In genomic region chr13:108455320-108455719, GRCh38 we compare ENCODE assay signal across 30 cellular contexts.
A peak's percentile ranks its signal among the peaks of the same experiment; 100 is the strongest.
DNase-seq lines count a peak whose midpoint lies in the region; ATAC-seq, FAIRE-seq and TF ChIP-seq lines count a peak whose summit lies in the region.
"Had no signal": no experiment of that assay in that cellular context is flagged by ENCODE, and none has a peak within 500 bp of the region (broad histone marks: within the 10 kb centered on the region; RNA-seq: fewer than 3 reads in every experiment).

No MANE protein-coding gene starts in this region.

- TF ChIP-seq CTCF in A549 (IDR thresholded peaks at IDR 0.05) (no peak), HEK293 (tag by site-specific recombination; IDR thresholded peaks at IDR 0.05) (no peak)

- ATAC-seq in A549 (no peak), GM18870 (IDR thresholded peaks at IDR 0.05; ENCODE audit: unreplicated experiment) (no peak)
- ATAC-seq: CD8-positive, alpha-beta T cell had no signal

- no peak for TF ChIP-seq POLR2A in A549 (IDR thresholded peaks at IDR 0.05; ENCODE audit: low read length)

- no peak for TF ChIP-seq RAD21 in A549 (conservative IDR thresholded peaks at IDR 0.05 in 1 of 2, IDR thresholded peaks at IDR 0.05 in 1 of 2)

- CTCF ChIA-PET in A549 (lab: Yijun Ruan, JAX): no interaction called here
- CTCF ChIA-PET in HEK293 (lab: Yijun Ruan, JAX): no interaction called here

- no CpG with 5 or more reads among the region's 2 CpGs for WGBS in A549 (ENCODE audit: missing lambda C conversion rate)

- TF ChIP-seq EP300 in A549 (IDR thresholded peaks at IDR 0.05): no peak

- no peaks in the 10 kb centered on the region for H3K4me1 ChIP-seq in A549
- H3K4me1 ChIP-seq in HEK293 (ENCODE audit: control insufficient read depth, insufficient read depth, low read length): no peaks in the 10 kb centered on the region
- H3K4me1 ChIP-seq: BE2C; BLaER1; BLaER1 treated with 17β-estradiol and CSF1 and Interleukin-3, amounts not matched to agents 10 nM and 100 nM; Caco-2 had no signal

- POLR2A ChIA-PET in A549 (lab: Yijun Ruan, JAX) (no interaction called here), HEK293 (lab: Yijun Ruan, JAX) (no interaction called here)

- H3K36me3 ChIP-seq in HEK293 (ENCODE audit: control insufficient read depth in 2 of 2, insufficient read depth in 1 of 2, low read length in 2 of 2): no peaks in the 10 kb centered on the region
- H3K36me3 ChIP-seq: BE2C; BLaER1; BLaER1 treated with 17β-estradiol and CSF1 and Interleukin-3, amounts not matched to agents 10 nM and 100 nM had no signal

- DNase-seq in A549 (ENCODE audit: low read depth in 1 of 2, low spot score in 1 of 2): no peak
- no peak for DNase-seq in middle frontal gyrus (ENCODE audit: extremely low spot score, low spot score)
- DNase-seq: 8988T; ACHN; AML-193; BE2C; C1 segment of cervical spinal cord; Caco-2; Calu3; CD4-positive, alpha-beta memory T cell; CD4-positive, alpha-beta T cell; CD4-positive, CD25-positive, alpha-beta regulatory T cell; CD8-positive, alpha-beta memory T cell; CD8-positive, alpha-beta T cell; COR-L47; DMS 273 treated with DMSO at 0.1 percent for 48 hours; DMS153; DMS53; DMS79; DMS79 treated with DMSO at 0.1 percent for 48 hours; DND-41; EL had no signal

- H3K9me3 ChIP-seq in A549 (no peaks in the 10 kb centered on the region), HEK293 (ENCODE audit: control insufficient read depth, insufficient read depth, low read depth, low read length) (no peaks in the 10 kb centered on the region)
- H3K9me3 ChIP-seq: BE2C, Caco-2 had no signal

- no peak overlapping the region for H3K4me3 ChIP-seq in A549
- H3K4me3 ChIP-seq in HEK293 (ENCODE audit: low read depth, low read length): no peak overlapping the region
- H3K4me3 ChIP-seq: BLaER1; BLaER1 treated with 17β-estradiol and CSF1 and Interleukin-3, amounts not matched to agents 10 nM and 100 nM had no signal

- H3K27ac ChIP-seq in A549: no peak overlapping the region
- no peak overlapping the region for H3K27ac ChIP-seq in HEK293 (ENCODE audit: extremely low read depth, low read depth, low read length)
- H3K27ac ChIP-seq: 22Rv1; BLaER1; BLaER1 treated with 17β-estradiol and CSF1 and Interleukin-3, amounts not matched to agents 10 nM and 100 nM; C4-2B had no signal

- no peak overlapping the region for H3K4me2 ChIP-seq in A549
- H3K4me2 ChIP-seq: BLaER1; BLaER1 treated with 17β-estradiol and CSF1 and Interleukin-3, amounts not matched to agents 10 nM and 100 nM had no signal

- FAIRE-seq in A549 (lab: Jason Lieb, UNC): no peak
- FAIRE-seq: A204.1, D721Med had no signal

TF ChIP-seq in A549, 52 proteins besides CTCF, POLR2A, EP300 and RAD21:
- no peak for TF ChIP-seq ELK1 (IDR thresholded peaks at IDR 0.05; ENCODE audit: low read depth, low read length)
- TF ChIP-seq HOXB5 (CRISPR knock-in tag; IDR thresholded peaks at IDR 0.05): no peak
- TF ChIP-seq CHD4 (IDR thresholded peaks at IDR 0.05; ENCODE audit: borderline replicate concordance): no peak
- no peak for TF ChIP-seq TFCP2L1 (CRISPR knock-in tag; IDR thresholded peaks at IDR 0.05)
- TF ChIP-seq NFE2L2 (conservative IDR thresholded peaks at IDR 0.05; ENCODE audit: low read length): no peak
- TF ChIP-seq ESRRA (IDR thresholded peaks at IDR 0.05; ENCODE audit: borderline replicate concordance, low read length): no peak
- TF ChIP-seq RFX5 (IDR thresholded peaks at IDR 0.05): no peak
- TF ChIP-seq ZC3H11A (IDR thresholded peaks at IDR 0.05): peak; percentile 53

TF ChIP-seq in HEK293, 187 proteins besides CTCF, POLR2A, EP300 and RAD21:
- peak; percentile 51 for TF ChIP-seq ZNF426 (tag by site-specific recombination; IDR thresholded peaks at IDR 0.05)
- no peak for TF ChIP-seq ZFP41 (tag by site-specific recombination; IDR thresholded peaks at IDR 0.05; ENCODE audit: borderline replicate concordance)
- TF ChIP-seq TRIM28 (IDR thresholded peaks at IDR 0.05; ENCODE audit: borderline replicate concordance, low read length): no peak
- TF ChIP-seq ZNF692 (tag by site-specific recombination; IDR thresholded peaks at IDR 0.05): no peak
- TF ChIP-seq ZBTB44 (tag by site-specific recombination; IDR thresholded peaks at IDR 0.05): no peak
- TF ChIP-seq ZBTB11 (tag by site-specific recombination; conservative IDR thresholded peaks at IDR 0.05; ENCODE audit: low read depth): no peak
- TF ChIP-seq ZBTB7A (tag by site-specific recombination; IDR thresholded peaks at IDR 0.05; ENCODE audit: low read depth): no peak
- TF ChIP-seq ZNF670 (tag by site-specific recombination; IDR thresholded peaks at IDR 0.05; ENCODE audit: low read depth): no peak
- no peak for TF ChIP-seq YY2 (tag by site-specific recombination; IDR thresholded peaks at IDR 0.05)
- peak; percentile 72 for TF ChIP-seq ZNF394 (tag by site-specific recombination; IDR thresholded peaks at IDR 0.05; ENCODE audit: borderline replicate concordance)
- TF ChIP-seq GLIS2 (tag by site-specific recombination; IDR thresholded peaks at IDR 0.05): no peak
- TF ChIP-seq ZNF248 (tag by site-specific recombination; IDR thresholded peaks at IDR 0.05): no peak
- no peak for TF ChIP-seq ZNF449 (tag by site-specific recombination; IDR thresholded peaks at IDR 0.05)
- TF ChIP-seq ZNF555 (tag by site-specific recombination; conservative IDR thresholded peaks at IDR 0.05): peak; percentile 21; the same call in 1 of the 2 replicates
- TF ChIP-seq ZSCAN16 (tag by site-specific recombination; IDR thresholded peaks at IDR 0.05): no peak
- TF ChIP-seq IKZF3 (tag by site-specific recombination; IDR thresholded peaks at IDR 0.05): no peak
- TF ChIP-seq ZNF433 (tag by site-specific recombination; IDR thresholded peaks at IDR 0.05; ENCODE audit: low read depth): 0 out of 2 replicates have a peak, but pooled peaks have one; percentile 27
